In genomic region chr2:96027725-96028325, GRCh38 we compare ENCODE assay signal across 2 cellular contexts. TPM values are rescaled to one million over a fixed set of nuclear protein-coding genes. Genes with fewer than 3 reads are reported as not detected.
"Had no signal": no experiment of that assay in that cellular context is flagged by ENCODE, and none has a peak within 500 bp of the region (broad histone marks: within the 10 kb centered on the region; RNA-seq: fewer than 3 reads in every experiment).

No MANE protein-coding gene starts in this region.

RNA-seq across cellular contexts. Expression of gene GPAT2, which starts 6.9 kb away (rescaled TPM):
- total RNA-seq: myocyte had no signal
- polyA plus RNA-seq: mammary epithelial cell had no signal
